Comparison of ENCODE assay signal across 21 cellular contexts in genomic region chr9:34552606-34552981, GRCh38. TPM values are rescaled to one million over a fixed set of nuclear protein-coding genes. Genes with fewer than 3 reads are reported as not detected.
DNase-seq lines count a peak whose midpoint lies in the region; ATAC-seq and TF ChIP-seq lines count a peak whose summit lies in the region.
"Had no signal": no experiment of that assay in that cellular context is flagged by ENCODE, and none has a peak within 500 bp of the region (broad histone marks: within the 10 kb centered on the region; RNA-seq: fewer than 3 reads in every experiment).

No MANE protein-coding gene starts in this region.

- H4K20me1 ChIP-seq in osteoblast (ENCODE audit: insufficient read depth, low read length) (peaks cover 3% of the 10 kb centered on the region), SK-N-SH (ENCODE audit: insufficient read depth) (no peaks in the 10 kb centered on the region)

- H3K9me2 ChIP-seq in SK-N-SH: no peaks in the 10 kb centered on the region

- H3F3A ChIP-seq in SK-N-SH (replicated peaks; ENCODE audit: insufficient read depth): no peaks in the 10 kb centered on the region

- no peaks in the 10 kb centered on the region for H3K9me3 ChIP-seq in osteoblast (ENCODE audit: low read depth, low read length)
- H3K9me3 ChIP-seq in SK-N-SH: no peaks in the 10 kb centered on the region

- peaks cover 4% of the 10 kb centered on the region for H3K27me3 Mint-ChIP-seq in activated naive CD8-positive, alpha-beta T cell treated with anti-CD3 and anti-CD28 coated beads, Interleukin-2, amount 10 ng/mL, durations not matched to agents 7 days and 5 days
- peaks cover 14% of the 10 kb centered on the region for H3K27me3 Mint-ChIP-seq in activated naive CD8-positive, alpha-beta T cell treated with anti-CD3 and anti-CD28 coated beads for 36 hours

- H3K9ac ChIP-seq in SK-N-SH: no peak overlapping the region

- no peak for TF ChIP-seq CTCF in osteoblast (IDR thresholded peaks at IDR 0.05; ENCODE audit: extremely low read depth, low read depth, low read length)
- no peak for TF ChIP-seq CTCF in SK-N-SH (IDR thresholded peaks at IDR 0.05)

- no peak for ATAC-seq in activated naive CD8-positive, alpha-beta T cell treated with anti-CD3 and anti-CD28 coated beads, Interleukin-2, amount 10 ng/mL, durations not matched to agents 7 days and 5 days (ENCODE audit: low read depth)
- ATAC-seq in GM21381 (IDR thresholded peaks at IDR 0.05; ENCODE audit: unreplicated experiment): no peak
- ATAC-seq: Panc1 had no signal

- H3K4me3 Mint-ChIP-seq in activated naive CD8-positive, alpha-beta T cell treated with anti-CD3 and anti-CD28 coated beads, Interleukin-2, amount 10 ng/mL, durations not matched to agents 7 days and 5 days: no peak overlapping the region
- no peak overlapping the region for H3K4me3 Mint-ChIP-seq in activated naive CD8-positive, alpha-beta T cell treated with anti-CD3 and anti-CD28 coated beads for 36 hours

- H3K36me3 Mint-ChIP-seq in activated naive CD8-positive, alpha-beta T cell treated with anti-CD3 and anti-CD28 coated beads, Interleukin-2, amount 10 ng/mL, durations not matched to agents 7 days and 5 days: no peaks in the 10 kb centered on the region
- H3K36me3 Mint-ChIP-seq in activated naive CD8-positive, alpha-beta T cell treated with anti-CD3 and anti-CD28 coated beads for 36 hours: no peaks in the 10 kb centered on the region

- H3K36me3 ChIP-seq in osteoblast (ENCODE audit: insufficient read depth, low read length) (no peaks in the 10 kb centered on the region), SK-N-SH (replicated peaks in 1 of 2; ENCODE audit: control insufficient read depth in 1 of 2, insufficient read depth in 2 of 2, low read length in 1 of 2) (no peaks in the 10 kb centered on the region)

- no peaks in the 10 kb centered on the region for H3K4me1 Mint-ChIP-seq in activated naive CD8-positive, alpha-beta T cell treated with anti-CD3 and anti-CD28 coated beads, Interleukin-2, amount 10 ng/mL, durations not matched to agents 7 days and 5 days
- H3K4me1 Mint-ChIP-seq in activated naive CD8-positive, alpha-beta T cell treated with anti-CD3 and anti-CD28 coated beads for 36 hours: no peaks in the 10 kb centered on the region

- H3K27ac ChIP-seq in osteoblast (ENCODE audit: low read depth, low read length): no peak overlapping the region
- no peak overlapping the region; a peak in 1 of 4 replicates for H3K27ac ChIP-seq in SK-N-SH (ENCODE audit: low read depth in 2 of 2, low read length in 1 of 2)

- no peak for TF ChIP-seq EP300 in SK-N-SH (IDR thresholded peaks at IDR 0.05; ENCODE audit: borderline replicate concordance in 1 of 2, low read depth in 1 of 2, low read length in 1 of 2)

- no peak overlapping the region for H3K4me3 ChIP-seq in osteoblast (ENCODE audit: insufficient read depth, low read length)
- H3K4me3 ChIP-seq in SK-N-SH (ENCODE audit: low read depth in 2 of 2, low read length in 1 of 2): no peak overlapping the region

- no peak overlapping the region for H3K27ac Mint-ChIP-seq in activated naive CD8-positive, alpha-beta T cell treated with anti-CD3 and anti-CD28 coated beads, Interleukin-2, amount 10 ng/mL, durations not matched to agents 7 days and 5 days
- no peak overlapping the region for H3K27ac Mint-ChIP-seq in activated naive CD8-positive, alpha-beta T cell treated with anti-CD3 and anti-CD28 coated beads for 36 hours

- H3K27me3 ChIP-seq in osteoblast (ENCODE audit: insufficient read depth, low read length) (peaks cover 5% of the 10 kb centered on the region), SK-N-SH (ENCODE audit: insufficient read depth) (no peaks in the 10 kb centered on the region; the same call in 1 of the 2 replicates)

- H3K9me3 Mint-ChIP-seq in activated naive CD8-positive, alpha-beta T cell treated with anti-CD3 and anti-CD28 coated beads, Interleukin-2, amount 10 ng/mL, durations not matched to agents 7 days and 5 days: no peaks in the 10 kb centered on the region
- no peaks in the 10 kb centered on the region for H3K9me3 Mint-ChIP-seq in activated naive CD8-positive, alpha-beta T cell treated with anti-CD3 and anti-CD28 coated beads for 36 hours

- H3K4me1 ChIP-seq in osteoblast (ENCODE audit: insufficient read depth, low read length) (no peaks in the 10 kb centered on the region), SK-N-SH (ENCODE audit: control insufficient read depth in 1 of 2, insufficient read depth in 2 of 2, low read depth in 1 of 2, low read length in 1 of 2) (peaks cover 0 to 73% of the 10 kb centered on the region in 2 experiments; a peak in 1 of 4 replicates)

- CTCF ChIA-PET in SK-N-SH (lab: Yijun Ruan, JAX): interaction anchor here (1.2 to 18.0 kb wide), 4 partner anchors 28 to 149 kb away, joined by 4 to 507 read pairs (median 68); partner anchors contain the start of gene CNTFR

- no peak for TF ChIP-seq RAD21 in SK-N-SH (IDR thresholded peaks at IDR 0.05; ENCODE audit: low read length)

- POLR2A ChIA-PET in activated naive CD8-positive, alpha-beta T cell treated with anti-CD3 and anti-CD28 coated beads, Interleukin-2, amount 10 ng/mL, durations not matched to agents 7 days and 5 days (lab: Charles Lee): no interaction called here
- POLR2A ChIA-PET in SK-N-SH (lab: Yijun Ruan, JAX): no interaction called here

- H2AFZ ChIP-seq in osteoblast (ENCODE audit: low read length): no peak overlapping the region
- no peak overlapping the region for H2AFZ ChIP-seq in SK-N-SH (ENCODE audit: low read depth)

- peak; percentile 22 for DNase-seq in activated naive CD8-positive, alpha-beta T cell treated with anti-CD3 and anti-CD28 coated beads, Interleukin-2, amount 10 ng/mL, durations not matched to agents 7 days and 5 days
- no peak for DNase-seq in activated naive CD8-positive, alpha-beta T cell treated with anti-CD3 and anti-CD28 coated beads for 36 hours
- peak; percentile 12 for DNase-seq in glomerular visceral epithelial cell (ENCODE audit: extremely low spot score)
- peak; percentile 76 for DNase-seq in osteoblast (ENCODE audit: insufficient read length, low spot score, missing footprints)
- no peak for DNase-seq in NCI-H2196 treated with DMSO at 0.1 percent for 48 hours (lab: John Stamatoyannopoulos, UW; ENCODE audit: unreplicated experiment)
- no peak for DNase-seq in effector CD8-positive, alpha-beta T cell (lab: John Stamatoyannopoulos, UW)
- no peak for DNase-seq in SK-N-SH
- DNase-seq: 8988T, C1 segment of cervical spinal cord, COR-L47, DMS153, HCEC 1CT, Kasumi-1, NCI-H1417, NCI-H1930, NCI-H2171, NCI-H82, SHP77 treated with DMSO at 0.1 percent for 48 hours had no signal

- WGBS in SK-N-SH (ENCODE audit: low lambda C conversion rate): 89% methylated on average over 13 of the region's 13 CpGs

- H3K79me2 ChIP-seq in osteoblast (ENCODE audit: insufficient read depth, low read length) (no peaks in the 10 kb centered on the region), SK-N-SH (ENCODE audit: insufficient read depth) (no peaks in the 10 kb centered on the region)

- H3K4me2 ChIP-seq in osteoblast (ENCODE audit: insufficient read depth, low read length): no peak overlapping the region
- H3K4me2 ChIP-seq in SK-N-SH: no peak overlapping the region

TF ChIP-seq in SK-N-SH, 30 proteins besides CTCF, POLR2A, EP300 and RAD21 (continues in another document):
- no peak for TF ChIP-seq SMC3 (IDR thresholded peaks at IDR 0.05; ENCODE audit: low read depth, low read length)
- TF ChIP-seq GABPA (IDR thresholded peaks at IDR 0.05; ENCODE audit: low read depth): no peak
- TF ChIP-seq JUND (IDR thresholded peaks at IDR 0.05): no peak
- TF ChIP-seq GATA2 (CRISPR knock-in tag; IDR thresholded peaks at IDR 0.05): no peak
- no peak for TF ChIP-seq NFIC (IDR thresholded peaks at IDR 0.05; ENCODE audit: borderline replicate concordance)
- TF ChIP-seq NRF1 (IDR thresholded peaks at IDR 0.05; ENCODE audit: low read depth, low read length): no peak
- TF ChIP-seq PBX3 (IDR thresholded peaks at IDR 0.05): no peak
- TF ChIP-seq CHD2 (IDR thresholded peaks at IDR 0.05; ENCODE audit: low read length, partially characterized antibody): no peak
- no peak for TF ChIP-seq FOXJ3 (CRISPR knock-in tag; IDR thresholded peaks at IDR 0.05)
- TF ChIP-seq FOXM1 (IDR thresholded peaks at IDR 0.05; ENCODE audit: low read depth): no peak
- no peak for TF ChIP-seq POLR2AphosphoS5 (IDR thresholded peaks at IDR 0.05; ENCODE audit: low read depth, low read length)
- TF ChIP-seq RFX5 (IDR thresholded peaks at IDR 0.05; ENCODE audit: low read length): no peak

RNA-seq across cellular contexts. Expression of gene ENHO, which starts 29.8 kb away (rescaled TPM):
- total RNA-seq in activated naive CD8-positive, alpha-beta T cell treated with anti-CD3 and anti-CD28 coated beads, Interleukin-2, amount 10 ng/mL, durations not matched to agents 7 days and 5 days: not detected
- total RNA-seq in activated naive CD8-positive, alpha-beta T cell treated with anti-CD3 and anti-CD28 coated beads for 36 hours: under 1 TPM in 1 of 2 experiments, not detected in 1; 0.27 TPM
- total RNA-seq in osteoblast: under 0.01 and 0.29 TPM in 2 replicates
- polyA plus RNA-seq in SK-N-SH (2012; rRNA removed): 1.2 and 1.5 TPM in 2 replicates
- 0.44 and 1.2 TPM in 2 replicates for polyA plus RNA-seq in SK-N-SH (2012; cell fraction: cytosol; rRNA removed)
- polyA plus RNA-seq in SK-N-SH (2012; cell fraction: nucleus; rRNA removed): 0.18 and 1.0 TPM in 2 replicates
- total RNA-seq: NCI-H460 had no signal

RNA-seq across cellular contexts. Expression of gene CNTFR, which starts 36.9 kb away (rescaled TPM):
- not detected for total RNA-seq in activated naive CD8-positive, alpha-beta T cell treated with anti-CD3 and anti-CD28 coated beads, Interleukin-2, amount 10 ng/mL, durations not matched to agents 7 days and 5 days
- total RNA-seq in activated naive CD8-positive, alpha-beta T cell treated with anti-CD3 and anti-CD28 coated beads for 36 hours: not detected
- total RNA-seq in osteoblast: under 0.01 TPM in 1 of 2 replicates, not detected in the other
- polyA plus RNA-seq in SK-N-SH (2012; rRNA removed): 1.8 and 3.7 TPM in 2 replicates
- 2.5 and 5.0 TPM in 2 replicates for polyA plus RNA-seq in SK-N-SH (2012; cell fraction: cytosol; rRNA removed)
- polyA plus RNA-seq in SK-N-SH (2012; cell fraction: nucleus; rRNA removed): 1.2 and 2.3 TPM in 2 replicates
- total RNA-seq: NCI-H460 had no signal

RNA-seq across cellular contexts. Expression of gene RPP25L, which starts 59.3 kb away (rescaled TPM):
- total RNA-seq in activated naive CD8-positive, alpha-beta T cell treated with anti-CD3 and anti-CD28 coated beads, Interleukin-2, amount 10 ng/mL, durations not matched to agents 7 days and 5 days: 10 to 100 TPM; 27.2 to 29.3 TPM
- 10 to 100 TPM; 31.6 to 34.6 TPM for total RNA-seq in activated naive CD8-positive, alpha-beta T cell treated with anti-CD3 and anti-CD28 coated beads for 36 hours
- total RNA-seq in osteoblast: 17.7 and 19.2 TPM in 2 replicates
- 46.3 and 47.6 TPM in 2 replicates for polyA plus RNA-seq in SK-N-SH (2012; rRNA removed)
- 22.6 and 32.3 TPM in 2 replicates for polyA plus RNA-seq in SK-N-SH (2012; cell fraction: cytosol; rRNA removed)
- 21.7 and 29.2 TPM in 2 replicates for polyA plus RNA-seq in SK-N-SH (2012; cell fraction: nucleus; rRNA removed)

Comparison
In these comparisons a context has a peak if more than half of its experiments do, and no peak if none do; other contexts are left out.
1. DNase-seq: peak in activated naive CD8-positive, alpha-beta T cell treated with anti-CD3 and anti-CD28 coated beads, Interleukin-2, amount 10 ng/mL, durations not matched to agents 7 days and 5 days (single experiment), glomerular visceral epithelial cell (single experiment) and osteoblast (single experiment); none in activated naive CD8-positive, alpha-beta T cell treated with anti-CD3 and anti-CD28 coated beads for 36 hours (single experiment), NCI-H2196 treated with DMSO at 0.1 percent for 48 hours (single experiment), effector CD8-positive, alpha-beta T cell (single experiment) and SK-N-SH (single experiment).